Comparison of ENCODE assay signal across 12 cellular contexts in the genomic region with DNA sequence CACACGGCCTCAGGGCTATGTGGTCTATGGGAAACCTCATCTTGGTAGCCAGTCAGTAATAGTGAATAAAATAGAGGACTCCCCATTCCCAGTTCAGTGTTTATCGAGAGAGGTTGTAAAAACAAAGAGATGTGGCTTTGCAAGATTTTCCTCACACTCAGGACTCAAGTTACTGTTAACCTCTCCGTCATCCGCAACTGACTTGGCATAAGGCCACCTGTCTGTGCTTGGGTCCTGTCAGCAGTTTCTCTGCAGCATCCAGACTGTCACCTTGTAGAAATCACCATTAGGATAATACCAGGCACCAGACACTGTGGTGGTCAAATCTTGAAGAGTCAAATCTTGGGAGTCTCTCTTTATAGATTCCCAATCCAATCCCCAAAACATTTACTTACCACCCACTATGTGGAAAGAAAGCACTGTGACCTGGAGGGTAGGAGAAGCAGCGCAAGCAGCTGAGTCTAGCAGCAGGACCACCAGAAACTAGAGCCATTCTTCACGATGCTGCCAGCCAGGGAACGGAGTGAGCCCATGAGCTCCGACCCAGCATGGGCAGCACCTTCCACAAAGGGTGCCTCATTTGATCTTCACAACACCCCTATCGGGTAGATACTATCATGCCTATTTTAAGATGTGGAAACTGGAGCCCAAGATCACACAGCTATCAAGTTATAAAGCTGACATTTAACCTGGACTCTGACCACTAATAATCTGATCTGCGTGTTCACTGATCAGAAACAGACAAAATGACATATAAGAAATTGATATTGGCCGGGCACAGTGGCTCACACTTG. TPM values are rescaled to one million over a fixed set of nuclear protein-coding genes. Genes with fewer than 3 reads are reported as not detected.
DNase-seq lines count a peak whose midpoint lies in the region; ATAC-seq and TF ChIP-seq lines count a peak whose summit lies in the region.
"Had no signal": no experiment of that assay in that cellular context is flagged by ENCODE, and none has a peak within 500 bp of the region (broad histone marks: within the 10 kb centered on the region; RNA-seq: fewer than 3 reads in every experiment).

No MANE protein-coding gene starts in this region.

- H3K9ac ChIP-seq in SK-N-SH: no peak overlapping the region
- no peak overlapping the region for H3K9ac ChIP-seq in parathyroid adenoma

- H3K27ac ChIP-seq in SK-N-SH (ENCODE audit: low read depth in 2 of 2, low read length in 1 of 2): no peak overlapping the region
- H3K27ac ChIP-seq in RWPE2 (ENCODE audit: poor library complexity, severe bottlenecking): no peak overlapping the region
- H3K27ac ChIP-seq in parathyroid adenoma: no peak overlapping the region
- H3K27ac ChIP-seq in ascending aorta: no peak overlapping the region
- H3K27ac ChIP-seq: dorsolateral prefrontal cortex had no signal

- no peaks in the 10 kb centered on the region for H4K20me1 ChIP-seq in SK-N-SH (ENCODE audit: insufficient read depth)

- H2AFZ ChIP-seq in SK-N-SH (ENCODE audit: low read depth) (no peak overlapping the region), parathyroid adenoma (no peak overlapping the region)

- ATAC-seq in SK-N-SH treated with all-trans-retinoic acid at 6 μM for 48 hours (peak; percentile 7), HG02885 (IDR thresholded peaks at IDR 0.05; ENCODE audit: poor library complexity, unreplicated experiment) (peak; percentile 12), RWPE2 (ENCODE audit: low read depth) (peak; percentile 7; the same call in 1 of the 3 replicates), GM21423 (IDR thresholded peaks at IDR 0.05; ENCODE audit: unreplicated experiment) (no peak)

- CTCF ChIA-PET in SK-N-SH (lab: Yijun Ruan, JAX): interaction anchor here (2.0 kb wide), 1 partner anchor 24 kb away, joined by 5 read pairs; no protein-coding TSS in a partner anchor

- intact Hi-C loops in ascending aorta (cut with DNase I): no loop called here

- peaks cover 0 to 4% of the 10 kb centered on the region in 2 experiments; a peak in 1 of 4 replicates for H3K4me1 ChIP-seq in SK-N-SH (ENCODE audit: control insufficient read depth in 1 of 2, insufficient read depth in 2 of 2, low read depth in 1 of 2, low read length in 1 of 2)
- H3K4me1 ChIP-seq in RWPE2 (ENCODE audit: insufficient read depth, poor library complexity, severe bottlenecking): no peaks in the 10 kb centered on the region
- peaks cover 6% of the 10 kb centered on the region for H3K4me1 ChIP-seq in parathyroid adenoma
- H3K4me1 ChIP-seq in ascending aorta: no peaks in the 10 kb centered on the region

- POLR2A ChIA-PET in SK-N-SH (lab: Yijun Ruan, JAX): no interaction called here

- no peak for TF ChIP-seq EP300 in SK-N-SH (IDR thresholded peaks at IDR 0.05; ENCODE audit: borderline replicate concordance in 1 of 2, low read depth in 1 of 2, low read length in 1 of 2)

- H3K9me3 ChIP-seq in SK-N-SH (no peaks in the 10 kb centered on the region), RWPE2 (ENCODE audit: severe bottlenecking) (no peaks in the 10 kb centered on the region), parathyroid adenoma (ENCODE audit: control insufficient read depth, low read length) (no peaks in the 10 kb centered on the region), ascending aorta (no peaks in the 10 kb centered on the region)

- H3K4me2 ChIP-seq in SK-N-SH: no peak overlapping the region
- H3K4me2 ChIP-seq in parathyroid adenoma (ENCODE audit: low read length): peak overlapping the region; percentile 55

- H3K27me3 ChIP-seq in SK-N-SH (ENCODE audit: insufficient read depth): no peaks in the 10 kb centered on the region
- H3K27me3 ChIP-seq in RWPE2 (ENCODE audit: insufficient read depth, poor library complexity, severe bottlenecking): no peaks in the 10 kb centered on the region
- H3K27me3 ChIP-seq in parathyroid adenoma (ENCODE audit: control insufficient read depth, insufficient read depth, low read length): no peaks in the 10 kb centered on the region
- H3K27me3 ChIP-seq in ascending aorta: no peaks in the 10 kb centered on the region

- no peak for DNase-seq in SK-N-SH
- DNase-seq in RWPE2 (ENCODE audit: low spot score): no peak
- DNase-seq in activated T-cell treated with anti-CD3 and anti-CD28 coated beads, Interleukin-2, amount 50 U/mL, for 1 hour: no peak
- no peak for DNase-seq in ascending aorta (ENCODE audit: low spot score in 2 of 2)
- DNase-seq: activated T-cell treated with anti-CD3 and anti-CD28 coated beads for 4 hours, dorsolateral prefrontal cortex, NCI-H146 had no signal

- WGBS in SK-N-SH (ENCODE audit: low lambda C conversion rate): 87% methylated on average over 7 of the region's 11 CpGs

- H3K79me2 ChIP-seq in SK-N-SH (ENCODE audit: insufficient read depth): no peaks in the 10 kb centered on the region
- no peaks in the 10 kb centered on the region for H3K79me2 ChIP-seq in parathyroid adenoma

- TF ChIP-seq CTCF in SK-N-SH (IDR thresholded peaks at IDR 0.05): no peak
- TF ChIP-seq CTCF in RWPE2 (IDR thresholded peaks at IDR 0.05; ENCODE audit: poor library complexity, severe bottlenecking): no peak
- TF ChIP-seq CTCF in parathyroid adenoma (IDR thresholded peaks at IDR 0.05): no peak
- no peak for TF ChIP-seq CTCF in ascending aorta (IDR thresholded peaks at IDR 0.05)

- H3K36me3 ChIP-seq in SK-N-SH (replicated peaks in 1 of 2; ENCODE audit: control insufficient read depth in 1 of 2, insufficient read depth in 2 of 2, low read length in 1 of 2): peaks cover 16% of the 10 kb centered on the region in 2 experiments
- H3K36me3 ChIP-seq in RWPE2 (ENCODE audit: low read depth): peaks cover 14% of the 10 kb centered on the region
- H3K36me3 ChIP-seq in parathyroid adenoma (ENCODE audit: control insufficient read depth, insufficient read depth, low read length): no peaks in the 10 kb centered on the region
- peaks cover 0 to 16% of the 10 kb centered on the region in 2 donors for H3K36me3 ChIP-seq in ascending aorta

- no peak overlapping the region for H3K4me3 ChIP-seq in SK-N-SH (ENCODE audit: low read depth in 2 of 2, low read length in 1 of 2)
- H3K4me3 ChIP-seq in RWPE2 (ENCODE audit: severe bottlenecking): no peak overlapping the region
- H3K4me3 ChIP-seq in parathyroid adenoma (ENCODE audit: low read depth, low read length): no peak overlapping the region
- H3K4me3 ChIP-seq in ascending aorta: no peak overlapping the region
- H3K4me3 ChIP-seq: dorsolateral prefrontal cortex had no signal

- TF ChIP-seq RAD21 in SK-N-SH (IDR thresholded peaks at IDR 0.05; ENCODE audit: low read length): no peak

- H3K9me2 ChIP-seq in SK-N-SH: no peaks in the 10 kb centered on the region

- H3F3A ChIP-seq in SK-N-SH (replicated peaks; ENCODE audit: insufficient read depth): peaks cover 10% of the 10 kb centered on the region

TF ChIP-seq in SK-N-SH treated with all-trans-retinoic acid at 6 μM for 48 hours, 23 proteins besides CTCF, POLR2A, EP300 and RAD21:
- TF ChIP-seq CSDC2 (CRISPR knock-in tag; IDR thresholded peaks at IDR 0.05) (no peak), ISL1 (CRISPR knock-in tag; IDR thresholded peaks at IDR 0.05) (no peak), OSR1 (CRISPR knock-in tag; IDR thresholded peaks at IDR 0.05) (no peak)

TF ChIP-seq in SK-N-SH, 30 proteins besides CTCF, POLR2A, EP300 and RAD21:
- TF ChIP-seq EZH2phosphoT487 (IDR thresholded peaks at IDR 0.05; ENCODE audit: borderline replicate concordance, low read depth): no peak
TF ChIP-seq in SK-N-SH: peak in this region for 0.

RNA-seq across cellular contexts. Expression of a gene that starts 5.6 kb away (rescaled TPM):
- not detected in 2 replicates for polyA plus RNA-seq in SK-N-SH (2012; rRNA removed)
- not detected in 2 replicates for polyA plus RNA-seq in SK-N-SH (2012; cell fraction: cytosol; rRNA removed)
- 0.04 TPM in 1 of 2 replicates, not detected in the other for polyA plus RNA-seq in SK-N-SH (2012; cell fraction: nucleus; rRNA removed)
- total RNA-seq in ascending aorta: not detected
- total RNA-seq: neural crest cell had no signal

RNA-seq across cellular contexts. Expression of a gene that starts 27.5 kb away (rescaled TPM):
- polyA plus RNA-seq in SK-N-SH (2012; rRNA removed): 0.08 and 0.12 TPM in 2 replicates
- polyA plus RNA-seq in SK-N-SH (2012; cell fraction: cytosol; rRNA removed): 0.09 and 0.10 TPM in 2 replicates
- polyA plus RNA-seq in SK-N-SH (2012; cell fraction: nucleus; rRNA removed): 0.27 and 1.1 TPM in 2 replicates
- not detected for total RNA-seq in ascending aorta
